9 cellular contexts compared by ENCODE assay signal in genomic region chr19:16366433-16367268, GRCh38. TPM values are rescaled to one million over a fixed set of nuclear protein-coding genes. Genes with fewer than 3 reads are reported as not detected.
DNase-seq lines count a peak whose midpoint lies in the region; ATAC-seq and TF ChIP-seq lines count a peak whose summit lies in the region.
"Had no signal": no experiment of that assay in that cellular context is flagged by ENCODE, and none has a peak within 500 bp of the region (broad histone marks: within the 10 kb centered on the region; RNA-seq: fewer than 3 reads in every experiment).

No MANE protein-coding gene starts in this region.

- H3K4me1 Mint-ChIP-seq in activated CD8-positive, alpha-beta T cell treated with anti-CD3 and anti-CD28 coated beads, Interleukin-2, amount 10 ng/mL, durations not matched to agents 7 days and 5 days (ENCODE audit: low read depth), result peaks cover 51% of the 10 kb centered on the region
- H3K4me1 Mint-ChIP-seq in neural progenitor cell, result peaks cover 2% of the 10 kb centered on the region

- no peak overlapping the region for H2AFZ ChIP-seq in neural progenitor cell (replicated peaks)

- no peaks in the 10 kb centered on the region for H3K9me3 Mint-ChIP-seq in activated CD8-positive, alpha-beta T cell treated with anti-CD3 and anti-CD28 coated beads, Interleukin-2, amount 10 ng/mL, durations not matched to agents 7 days and 5 days (ENCODE audit: insufficient read depth)
- no peaks in the 10 kb centered on the region for H3K9me3 Mint-ChIP-seq in neural progenitor cell
- H3K9me3 Mint-ChIP-seq: IgD-negative memory B cell had no signal

- H3K79me2 ChIP-seq in neural progenitor cell (ENCODE audit: low read depth), result no peaks in the 10 kb centered on the region

- H4K20me1 ChIP-seq in neural progenitor cell (ENCODE audit: low read depth), result peaks cover 16% of the 10 kb centered on the region

- H3K4me2 ChIP-seq in neural progenitor cell, result no peak overlapping the region

- H3K36me3 ChIP-seq in neural progenitor cell (no peaks in the 10 kb centered on the region), esophagus muscularis mucosa (peaks cover 0 to 22% (median 11%) of the 10 kb centered on the region in 4 donors)

- H3F3A ChIP-seq in neural progenitor cell (ENCODE audit: low read depth), result no peaks in the 10 kb centered on the region

- H3K4me3 ChIP-seq in neural progenitor cell (no peak overlapping the region), esophagus muscularis mucosa (no peak overlapping the region)

- 77% methylated on average over 26 of the region's 26 CpGs for WGBS in esophagus muscularis mucosa

- TF ChIP-seq EP300 in esophagus muscularis mucosa (IDR thresholded peaks at IDR 0.05), result no peak

- peak overlapping the region; percentile 98 for H3K27ac Mint-ChIP-seq in activated CD8-positive, alpha-beta T cell treated with anti-CD3 and anti-CD28 coated beads, Interleukin-2, amount 10 ng/mL, durations not matched to agents 7 days and 5 days
- peak overlapping the region; percentile 85 for H3K27ac Mint-ChIP-seq in neural progenitor cell
- H3K27ac Mint-ChIP-seq: IgD-negative memory B cell had no signal

- peaks cover 13% of the 10 kb centered on the region for H3K27me3 Mint-ChIP-seq in activated CD8-positive, alpha-beta T cell treated with anti-CD3 and anti-CD28 coated beads, Interleukin-2, amount 10 ng/mL, durations not matched to agents 7 days and 5 days (ENCODE audit: low read depth)
- peaks cover 4% of the 10 kb centered on the region for H3K27me3 Mint-ChIP-seq in neural progenitor cell (ENCODE audit: insufficient read depth, low read depth)
- H3K27me3 Mint-ChIP-seq: IgD-negative memory B cell had no signal

- POLR2A ChIA-PET in activated CD8-positive, alpha-beta T cell treated with anti-CD3 and anti-CD28 coated beads, Interleukin-2, amount 10 ng/mL, durations not matched to agents 7 days and 5 days (lab: Charles Lee), result interaction anchor here (1.0 to 22.4 kb wide), 11 partner anchors 9 to 181 kb away, joined by 3 to 556 read pairs (median 5); partner anchors contain the start of genes FAM32A and KLF2

- TF ChIP-seq CTCF in neural progenitor cell (IDR thresholded peaks at IDR 0.05), result no peak
- TF ChIP-seq CTCF in esophagus muscularis mucosa (IDR thresholded peaks at IDR 0.05), result no peak

- peak; percentile 61 for DNase-seq in activated CD8-positive, alpha-beta T cell treated with anti-CD3 and anti-CD28 coated beads, Interleukin-2, amount 10 ng/mL, durations not matched to agents 7 days and 5 days
- no peak for DNase-seq in neural progenitor cell (ENCODE audit: low spot score)
- no peak for DNase-seq in esophagus muscularis mucosa (ENCODE audit: extremely low spot score)
- DNase-seq in COR-L47 (lab: John Stamatoyannopoulos, UW), result no peak
- DNase-seq in glomerular visceral epithelial cell (ENCODE audit: extremely low spot score), result no peak
- DNase-seq in NCI-H1436 treated with DMSO at 0.1 percent for 48 hours (lab: John Stamatoyannopoulos, UW), result no peak

- peak overlapping the region; percentile 27 for H3K9ac ChIP-seq in neural progenitor cell

- ATAC-seq in HG03439 (IDR thresholded peaks at IDR 0.05; ENCODE audit: unreplicated experiment), result peak; percentile 42
- peak; percentile 7 for ATAC-seq in activated CD8-positive, alpha-beta T cell treated with anti-CD3 and anti-CD28 coated beads, Interleukin-2, amount 10 ng/mL, durations not matched to agents 7 days and 5 days

- no peaks in the 10 kb centered on the region for H3K27me3 ChIP-seq in neural progenitor cell
- H3K27me3 ChIP-seq in esophagus muscularis mucosa, result no peaks in the 10 kb centered on the region

- intact Hi-C loops in esophagus muscularis mucosa (cut with DNase I), result no loop called here

- H3K4me3 Mint-ChIP-seq in activated CD8-positive, alpha-beta T cell treated with anti-CD3 and anti-CD28 coated beads, Interleukin-2, amount 10 ng/mL, durations not matched to agents 7 days and 5 days, result peak overlapping the region; percentile 82
- no peak overlapping the region for H3K4me3 Mint-ChIP-seq in neural progenitor cell

- TF ChIP-seq POLR2A in GM19099 (IDR thresholded peaks at IDR 0.05; ENCODE audit: extremely low read depth, insufficient read length, low read depth) (peak; percentile 27), esophagus muscularis mucosa (IDR thresholded peaks at IDR 0.05; ENCODE audit: low read depth) (no peak)

- H3K4me1 ChIP-seq in neural progenitor cell, result no peaks in the 10 kb centered on the region
- H3K4me1 ChIP-seq in esophagus muscularis mucosa, result peaks cover 14 to 39% (median 24%) of the 10 kb centered on the region in 4 donors

- H3K9me3 ChIP-seq in neural progenitor cell (ENCODE audit: low read depth) (no peaks in the 10 kb centered on the region), esophagus muscularis mucosa (no peaks in the 10 kb centered on the region)

- H3K36me3 Mint-ChIP-seq in activated CD8-positive, alpha-beta T cell treated with anti-CD3 and anti-CD28 coated beads, Interleukin-2, amount 10 ng/mL, durations not matched to agents 7 days and 5 days (ENCODE audit: low read depth), result peaks cover 31% of the 10 kb centered on the region
- peaks cover 6% of the 10 kb centered on the region for H3K36me3 Mint-ChIP-seq in neural progenitor cell
- H3K36me3 Mint-ChIP-seq: IgD-negative memory B cell had no signal

- H3K27ac ChIP-seq in neural progenitor cell (no peak overlapping the region), esophagus muscularis mucosa (replicated peaks in 1 of 4) (peak overlapping the region in 2 of 4 donors; percentile 13 to 26)

- CTCF ChIA-PET in activated CD8-positive, alpha-beta T cell treated with anti-CD3 and anti-CD28 coated beads, Interleukin-2, amount 10 ng/mL, durations not matched to agents 7 days and 5 days (lab: Charles Lee), result interaction anchor here (0.7 to 4.8 kb wide), 15 partner anchors 8 to 325 kb away, joined by 3 to 29 read pairs (median 5); no protein-coding TSS in a partner anchor

RNA-seq across cellular contexts. Expression of gene KLF2, which starts 42.0 kb away (rescaled TPM):
- total RNA-seq in activated CD8-positive, alpha-beta T cell treated with anti-CD3 and anti-CD28 coated beads, Interleukin-2, amount 10 ng/mL, durations not matched to agents 7 days and 5 days, result 100 to 1,000 TPM in 1 of 2 experiments, 10 to 100 TPM in 1; 96.0 to 100 TPM
- total RNA-seq in neural progenitor cell (ENCODE audit: low replicate concordance), result not detected in 2 replicates
- total RNA-seq in esophagus muscularis mucosa, result 10 to 100 TPM; 64.9 to 74.1 (median 68.5) TPM

Comparison
In these comparisons a context has a peak if more than half of its experiments do, and no peak if none do; other contexts are left out.
1. RNA of gene KLF2, which starts 42.0 kb away (total RNA-seq): 96.0 to 100 TPM in activated CD8-positive, alpha-beta T cell treated with anti-CD3 and anti-CD28 coated beads, Interleukin-2, amount 10 ng/mL, durations not matched to agents 7 days and 5 days and 64.9 to 74.1 TPM in esophagus muscularis mucosa; not detected in neural progenitor cell; every median in the first group is over 10 times any median in the second.